Comparison of ENCODE assay signal across 10 cellular contexts in the genomic region with DNA sequence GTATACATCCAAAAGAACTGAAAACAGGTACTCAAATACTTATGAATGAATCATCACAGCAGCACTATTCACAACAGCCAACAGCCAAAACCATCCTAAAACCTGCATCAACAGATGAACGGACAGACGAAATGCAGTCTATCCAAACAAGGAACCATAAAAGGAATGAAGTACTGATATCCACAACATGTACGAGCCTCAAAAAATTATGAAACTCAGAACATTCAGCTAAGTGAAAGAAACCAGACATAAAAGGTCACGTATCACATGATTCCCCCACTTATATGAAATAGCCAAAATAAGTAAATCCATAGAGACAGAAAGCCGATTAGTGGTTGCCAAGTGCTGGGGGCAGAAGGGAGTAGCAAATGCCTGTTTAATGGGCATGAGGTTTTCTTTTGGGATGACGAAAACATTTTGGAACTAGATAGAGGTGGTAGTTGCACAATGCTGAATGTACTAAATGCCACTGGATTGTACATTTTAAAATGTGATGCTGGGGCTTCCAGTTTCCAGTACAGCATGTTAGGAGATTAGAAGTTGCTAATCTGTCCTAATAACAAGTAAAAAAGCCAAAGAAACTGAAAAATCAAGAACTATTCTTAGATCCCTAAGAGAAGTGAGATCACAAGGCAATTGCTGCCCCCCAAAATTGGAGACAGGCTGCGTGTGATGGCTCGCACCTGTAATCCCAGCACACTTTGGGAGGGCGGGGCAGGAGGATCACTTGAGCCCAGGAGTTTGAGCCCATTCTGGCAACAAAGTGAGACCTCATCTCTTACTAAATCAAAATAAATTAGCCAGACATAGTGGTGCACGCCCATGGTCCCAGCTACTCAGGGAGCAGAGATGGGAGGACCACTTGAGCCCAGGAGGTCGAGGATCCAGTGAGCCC. TPM values are rescaled to one million over a fixed set of nuclear protein-coding genes. Genes with fewer than 3 reads are reported as not detected.
DNase-seq lines count a peak whose midpoint lies in the region; ATAC-seq and TF ChIP-seq lines count a peak whose summit lies in the region.
"Had no signal": no experiment of that assay in that cellular context is flagged by ENCODE, and none has a peak within 500 bp of the region (broad histone marks: within the 10 kb centered on the region; RNA-seq: fewer than 3 reads in every experiment).

No MANE protein-coding gene starts in this region.

- peak overlapping the region in 6 of 10 donors; percentile 5 to 58 (median 34) for H3K4me3 Mint-ChIP-seq in naive thymus-derived CD8-positive, alpha-beta T cell
- H3K4me3 Mint-ChIP-seq in neural progenitor cell, result no peak overlapping the region

- H3K4me3 ChIP-seq in BJ (ENCODE audit: low read depth, low read length) (no peak overlapping the region), neural progenitor cell (no peak overlapping the region)
- H3K4me3 ChIP-seq: cardiac muscle cell had no signal

- TF ChIP-seq CTCF in BJ (IDR thresholded peaks at IDR 0.05; ENCODE audit: insufficient read depth, low read depth, low read length) (no peak), neural progenitor cell (IDR thresholded peaks at IDR 0.05) (no peak)

- POLR2A ChIA-PET in BJ (lab: Charles Lee), result no interaction called here
- POLR2A ChIA-PET in naive thymus-derived CD8-positive, alpha-beta T cell (lab: Charles Lee), result no interaction called here

- ATAC-seq in naive thymus-derived CD8-positive, alpha-beta T cell, result no peak
- ATAC-seq in HG03135 (IDR thresholded peaks at IDR 0.05; ENCODE audit: unreplicated experiment), result no peak
- ATAC-seq: left colon had no signal

- no peaks in the 10 kb centered on the region for H3K9me3 ChIP-seq in neural progenitor cell (ENCODE audit: low read depth)

- H3K27me3 Mint-ChIP-seq in naive thymus-derived CD8-positive, alpha-beta T cell, result no peaks in the 10 kb centered on the region
- no peaks in the 10 kb centered on the region for H3K27me3 Mint-ChIP-seq in neural progenitor cell (ENCODE audit: insufficient read depth, low read depth)

- H3K36me3 ChIP-seq in BJ (ENCODE audit: control insufficient read depth, insufficient read depth, low read length) (no peaks in the 10 kb centered on the region), neural progenitor cell (peaks cover 4% of the 10 kb centered on the region)
- H3K36me3 ChIP-seq: cardiac muscle cell had no signal

- no peaks in the 10 kb centered on the region for H3K9me3 Mint-ChIP-seq in naive thymus-derived CD8-positive, alpha-beta T cell
- H3K9me3 Mint-ChIP-seq in neural progenitor cell, result peaks cover 4% of the 10 kb centered on the region

- H3K27ac ChIP-seq in caudate nucleus (ENCODE audit: low read depth, low read length) (no peak overlapping the region), neural progenitor cell (no peak overlapping the region)
- H3K27ac ChIP-seq: cardiac muscle cell had no signal

- H3F3A ChIP-seq in neural progenitor cell (ENCODE audit: low read depth), result peaks cover 16% of the 10 kb centered on the region

- CTCF ChIA-PET in BJ (lab: Yijun Ruan, JAX), result interaction anchor here (1.1 to 1.4 kb wide), 2 partner anchors 11 to 13 kb away, joined by 3 to 4 read pairs; no protein-coding TSS in a partner anchor

- peaks cover 100% of the 10 kb centered on the region for H3K79me2 ChIP-seq in neural progenitor cell (ENCODE audit: low read depth)

- peaks cover 27 to 76% (median 67%) of the 10 kb centered on the region in 4 donors for H3K4me1 Mint-ChIP-seq in naive thymus-derived CD8-positive, alpha-beta T cell
- H3K4me1 Mint-ChIP-seq in neural progenitor cell, result peaks cover 31% of the 10 kb centered on the region

- H3K9ac ChIP-seq in neural progenitor cell, result no peak overlapping the region

- H3K36me3 Mint-ChIP-seq in naive thymus-derived CD8-positive, alpha-beta T cell, result peaks cover 0 to 5% (median 2%) of the 10 kb centered on the region in 3 donors
- peaks cover 12% of the 10 kb centered on the region for H3K36me3 Mint-ChIP-seq in neural progenitor cell

- peak overlapping the region in 8 of 10 donors; percentile 1 to 81 (median 50) for H3K27ac Mint-ChIP-seq in naive thymus-derived CD8-positive, alpha-beta T cell
- H3K27ac Mint-ChIP-seq in neural progenitor cell, result no peak overlapping the region

- peak; percentile 33 for DNase-seq in BJ (ENCODE audit: low read depth)
- DNase-seq in LHCN-M2 (ENCODE audit: low read depth), result peak; percentile 15
- DNase-seq in dedifferentiated amniotic fluid mesenchymal stem cell (ENCODE audit: extremely low spot score), result peak; percentile 85
- no peak for DNase-seq in naive thymus-derived CD8-positive, alpha-beta T cell
- DNase-seq in caudate nucleus (lab: John Stamatoyannopoulos, UW), result no peak
- no peak for DNase-seq in ureter (ENCODE audit: low spot score)
- DNase-seq in neural progenitor cell (ENCODE audit: low spot score), result no peak
- DNase-seq: left colon had no signal

- no peaks in the 10 kb centered on the region for H3K27me3 ChIP-seq in BJ (ENCODE audit: control insufficient read depth, insufficient read depth, low read length)
- H3K27me3 ChIP-seq in neural progenitor cell, result no peaks in the 10 kb centered on the region
- H3K27me3 ChIP-seq: cardiac muscle cell had no signal

- peaks cover 96% of the 10 kb centered on the region for H4K20me1 ChIP-seq in neural progenitor cell (ENCODE audit: low read depth)

- H2AFZ ChIP-seq in neural progenitor cell (replicated peaks), result no peak overlapping the region

- peaks cover 12% of the 10 kb centered on the region for H3K4me1 ChIP-seq in neural progenitor cell

- no peak overlapping the region for H3K4me2 ChIP-seq in neural progenitor cell

RNA-seq across cellular contexts. Expression of a gene that starts 25.3 kb away (rescaled TPM):
- 25.9 and 34.3 TPM in 2 replicates for polyA plus RNA-seq in BJ (2011; rRNA removed)
- 30.2 and 47.0 TPM in 2 replicates for polyA minus RNA-seq in BJ (2011; rRNA and poly(A)+ RNA removed)
- total RNA-seq in LHCN-M2 (2014; rRNA removed), result 30.8 and 32.3 TPM in 2 replicates
- 41.5 TPM for polyA plus RNA-seq in LHCN-M2 (2012)
- total RNA-seq in naive thymus-derived CD8-positive, alpha-beta T cell, result 10 to 100 TPM; 62.9 to 63.1 TPM
- 10 to 100 TPM; 10.7 to 32.3 (median 12.9) TPM for polyA plus RNA-seq in naive thymus-derived CD8-positive, alpha-beta T cell
- 75.0 TPM for total RNA-seq in ureter
- total RNA-seq in neural progenitor cell (ENCODE audit: low replicate concordance), result 75.4 and 112 TPM in 2 replicates

Comparison
In these comparisons a context has a peak if more than half of its experiments do, and no peak if none do; other contexts are left out.
1. DNase-seq: peak in BJ (single experiment), LHCN-M2 (single experiment) and dedifferentiated amniotic fluid mesenchymal stem cell (single experiment); none in naive thymus-derived CD8-positive, alpha-beta T cell (0 of 10), caudate nucleus (0 of 61), ureter (single experiment) and neural progenitor cell (single experiment).